ENCODE assay signal across 9 cellular contexts in genomic region chr13:46666727-46667456, GRCh38.
DNase-seq lines count a peak whose midpoint lies in the region; ATAC-seq lines count a peak whose summit lies in the region.
"Had no signal": no experiment of that assay in that cellular context is flagged by ENCODE, and none has a peak within 500 bp of the region (broad histone marks: within the 10 kb centered on the region; RNA-seq: fewer than 3 reads in every experiment).

No MANE protein-coding gene starts in this region.

- H3K27ac ChIP-seq in SK-N-MC (peak overlapping the region; percentile 94), right cardiac atrium (ENCODE audit: low read length) (peak overlapping the region; percentile 31), thymus (ENCODE audit: low read depth) (peak overlapping the region; percentile 37)

- H3K4me1 ChIP-seq in right cardiac atrium (ENCODE audit: control insufficient read depth, insufficient read depth, low read length) (peaks cover 14% of the 10 kb centered on the region), thymus (ENCODE audit: control insufficient read depth, insufficient read depth, low read length) (peaks cover 15% of the 10 kb centered on the region)

- H3K9ac ChIP-seq in SK-N-MC (ENCODE audit: insufficient read length) = no peak overlapping the region

- H3K36me3 Mint-ChIP-seq in activated T-cell treated with anti-CD3 and anti-CD28 coated beads, Interleukin-2, amount 50 U/mL, for 24 hours (ENCODE audit: low read depth) = peaks cover 29% of the 10 kb centered on the region

- peaks cover 9% of the 10 kb centered on the region; the same call in 1 of the 2 replicates for H3K36me3 ChIP-seq in SK-N-MC (ENCODE audit: insufficient read depth, low read length)
- peaks cover 19% of the 10 kb centered on the region for H3K36me3 ChIP-seq in thymus (ENCODE audit: control insufficient read depth, insufficient read depth)

- H3K9me3 ChIP-seq in SK-N-MC (ENCODE audit: low read depth, low read length) = no peaks in the 10 kb centered on the region
- no peaks in the 10 kb centered on the region for H3K9me3 ChIP-seq in right cardiac atrium (ENCODE audit: control insufficient read depth, low read length)
- no peaks in the 10 kb centered on the region for H3K9me3 ChIP-seq in thymus (ENCODE audit: control insufficient read depth)

- DNase-seq in activated T-cell treated with anti-CD3 and anti-CD28 coated beads, Interleukin-2, amount 50 U/mL, for 24 hours = no peak
- DNase-seq in activated T-cell treated with anti-CD3 and anti-CD28 coated beads for 4 hours = no peak
- peak; percentile 78 for DNase-seq in SK-N-MC (ENCODE audit: low read depth, low spot score)
- peak in 2 of 3 donors; percentile 60 to 73 for DNase-seq in right cardiac atrium
- DNase-seq in AML-193 (lab: John Stamatoyannopoulos, UW) = no peak
- DNase-seq: kidney glomerular epithelial cell had no signal

- H3K4me3 ChIP-seq in SK-N-MC = peak overlapping the region; percentile 72
- no peak overlapping the region for H3K4me3 ChIP-seq in right cardiac atrium (ENCODE audit: low read length)
- H3K4me3 ChIP-seq in thymus (ENCODE audit: low read length) = no peak overlapping the region

- intact Hi-C loops in right cardiac atrium (cut with DNase I) = loop anchor here in 1 of 4 donors (10.0 kb wide), 1 partner anchor 52 kb away; no protein-coding TSS in a partner anchor

- 62% methylated on average over 3 of the region's 3 CpGs for WGBS in right cardiac atrium
- 84% methylated on average over 3 of the region's 3 CpGs for WGBS in thymus

- no peaks in the 10 kb centered on the region for H3K27me3 Mint-ChIP-seq in activated T-cell treated with anti-CD3 and anti-CD28 coated beads, Interleukin-2, amount 50 U/mL, for 24 hours

- H3K4me3 Mint-ChIP-seq in activated T-cell treated with anti-CD3 and anti-CD28 coated beads, Interleukin-2, amount 50 U/mL, for 24 hours = peak overlapping the region; percentile 38

- H3K9me3 Mint-ChIP-seq in activated T-cell treated with anti-CD3 and anti-CD28 coated beads, Interleukin-2, amount 50 U/mL, for 24 hours = no peaks in the 10 kb centered on the region

- peak overlapping the region; percentile 68 for H3K27ac Mint-ChIP-seq in activated T-cell treated with anti-CD3 and anti-CD28 coated beads, Interleukin-2, amount 50 U/mL, for 24 hours

- H3K27me3 ChIP-seq in right cardiac atrium (ENCODE audit: control insufficient read depth, insufficient read depth) = no peaks in the 10 kb centered on the region
- no peaks in the 10 kb centered on the region for H3K27me3 ChIP-seq in thymus (ENCODE audit: control insufficient read depth, insufficient read depth)

- H3K4me1 Mint-ChIP-seq in activated T-cell treated with anti-CD3 and anti-CD28 coated beads, Interleukin-2, amount 50 U/mL, for 24 hours (ENCODE audit: low read depth) = peaks cover 62% of the 10 kb centered on the region

- ATAC-seq in right cardiac atrium (peak; percentile 44 to 52), GM21723 (IDR thresholded peaks at IDR 0.05; ENCODE audit: unreplicated experiment) (no peak), GM21786 (IDR thresholded peaks at IDR 0.05; ENCODE audit: unreplicated experiment) (no peak)

Comparison
In these comparisons a context has a peak if more than half of its experiments do, and no peak if none do; other contexts are left out.
1. DNase-seq: peak in SK-N-MC (single experiment) and right cardiac atrium (2 of 3); none in activated T-cell treated with anti-CD3 and anti-CD28 coated beads, Interleukin-2, amount 50 U/mL, for 24 hours (single experiment), activated T-cell treated with anti-CD3 and anti-CD28 coated beads for 4 hours (single experiment) and AML-193 (0 of 2).
2. H3K27ac ChIP-seq: peak in every context shown above with its lines; median percentile 94 in SK-N-MC; 37 in thymus; 31 in right cardiac atrium.
3. ATAC-seq: peak in right cardiac atrium (2 of 2); none in GM21723 (single experiment) and GM21786 (single experiment).